1 cellular context compared by ENCODE assay signal in the genomic region with DNA sequence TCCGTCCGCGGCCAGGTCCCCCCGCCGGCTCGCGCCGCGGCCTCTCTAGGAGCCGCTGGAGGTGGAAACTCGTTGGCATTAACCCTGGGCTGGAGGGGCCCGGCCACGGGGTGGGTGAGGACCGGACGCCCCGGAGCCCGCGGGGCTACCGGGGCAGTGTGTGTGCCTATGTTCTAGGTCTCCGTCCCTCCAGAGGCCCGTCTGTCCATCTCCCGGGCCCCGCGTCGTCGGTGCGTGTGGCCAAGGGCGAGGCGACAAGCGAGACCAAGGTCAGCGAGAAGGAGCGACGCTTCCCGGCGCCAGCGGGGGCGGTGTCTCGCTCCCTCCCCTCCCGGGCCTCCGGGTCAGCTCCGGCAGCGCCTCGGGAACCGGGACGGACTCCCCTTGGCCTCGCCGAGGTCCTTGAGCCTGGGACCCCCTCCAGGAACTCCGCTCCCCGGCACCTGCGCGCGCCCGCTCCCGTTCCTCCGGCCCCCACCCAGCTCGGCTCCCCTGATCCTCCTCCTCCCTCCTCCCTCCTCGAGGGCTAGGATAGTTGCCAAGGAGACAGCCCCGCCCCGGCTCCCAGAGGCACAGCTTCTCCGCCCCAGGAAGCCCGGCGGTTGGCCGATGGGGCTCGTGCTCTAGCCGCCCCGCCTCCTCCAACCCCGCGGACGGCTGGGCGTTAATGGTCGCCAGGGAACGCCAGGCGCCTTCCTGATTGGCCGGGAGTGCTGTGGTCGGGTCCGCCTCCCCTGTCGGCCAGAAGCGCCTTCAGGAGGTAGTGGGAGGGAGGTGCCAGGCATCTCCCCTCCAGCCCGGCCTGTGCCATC.
A peak's percentile ranks its signal among the peaks of the same experiment; 100 is the strongest.
TF ChIP-seq lines count a peak whose summit lies in the region.

No MANE protein-coding gene starts in this region.

TF ChIP-seq in HepG2, 621 proteins besides CTCF, POLR2A, EP300 and RAD21 (continued from another document and continues in another):
- TF ChIP-seq AKNA (CRISPR knock-in tag; IDR thresholded peaks at IDR 0.05; ENCODE audit: borderline replicate concordance) (0 out of 2 replicates have a peak, but pooled peaks have one; percentile 54), ARNT (IDR thresholded peaks at IDR 0.05) (no peak), NR2F2 (IDR thresholded peaks at IDR 0.05; ENCODE audit: borderline replicate concordance, low read depth) (peak; percentile 29; the same call in 1 of the 2 replicates), ZNF292 (CRISPR knock-in tag; IDR thresholded peaks at IDR 0.05; ENCODE audit: borderline replicate concordance, low read depth) (peak; percentile 70; the same call in 1 of the 2 replicates), FOXP4 (CRISPR knock-in tag; IDR thresholded peaks at IDR 0.05) (peak; percentile 36; the same call in 1 of the 2 replicates), ZNF691 (CRISPR knock-in tag; IDR thresholded peaks at IDR 0.05; ENCODE audit: borderline replicate concordance, low read depth) (peak; percentile 15; the same call in 1 of the 2 replicates), ZBTB20 (CRISPR knock-in tag; IDR thresholded peaks at IDR 0.05; ENCODE audit: borderline replicate concordance, low read depth) (peak; percentile 52; the same call in 1 of the 2 replicates), PHF8 (CRISPR knock-in tag; IDR thresholded peaks at IDR 0.05) (peak; percentile 66; the same call in 1 of the 2 replicates), ZBTB7B (CRISPR knock-in tag; IDR thresholded peaks at IDR 0.05) (peak; percentile 50; the same call in 1 of the 2 replicates), TBX2 (CRISPR knock-in tag; IDR thresholded peaks at IDR 0.05; ENCODE audit: borderline replicate concordance) (peak; percentile 48; the same call in 1 of the 2 replicates), HNF1A (IDR thresholded peaks at IDR 0.05; ENCODE audit: low read depth) (no peak; the same call in 1 of the 2 replicates), HNF1A (CRISPR knock-in tag; IDR thresholded peaks at IDR 0.05; ENCODE audit: borderline replicate concordance) (0 out of 2 replicates have a peak, but pooled peaks have one; percentile 21), ZNF207 (IDR thresholded peaks at IDR 0.05; ENCODE audit: borderline replicate concordance) (no peak), ZNF33B (CRISPR knock-in tag; IDR thresholded peaks at IDR 0.05) (no peak; the same call in 1 of the 2 replicates), ZNF772 (CRISPR knock-in tag; IDR thresholded peaks at IDR 0.05) (peak; percentile 80; the same call in 1 of the 2 replicates), SOX6 (IDR thresholded peaks at IDR 0.05) (no peak), SOX6 (CRISPR knock-in tag; IDR thresholded peaks at IDR 0.05) (peak; percentile 65), SKI (IDR thresholded peaks at IDR 0.05; ENCODE audit: partially characterized antibody) (peak; percentile 83), IRF9 (CRISPR knock-in tag; IDR thresholded peaks at IDR 0.05; ENCODE audit: borderline replicate concordance) (peak; percentile 58; the same call in 1 of the 2 replicates), ZNF281 (CRISPR knock-in tag; IDR thresholded peaks at IDR 0.05; ENCODE audit: borderline replicate concordance) (peak; percentile 40), ZNF777 (CRISPR knock-in tag; IDR thresholded peaks at IDR 0.05) (peak; percentile 64), GATA4 (IDR thresholded peaks at IDR 0.05; ENCODE audit: borderline replicate concordance, low read depth) (0 out of 2 replicates have a peak, but pooled peaks have one; percentile 12), PAWR (CRISPR knock-in tag; IDR thresholded peaks at IDR 0.05; ENCODE audit: borderline replicate concordance) (no peak), CBFB (CRISPR knock-in tag; IDR thresholded peaks at IDR 0.05) (peak; percentile 48; the same call in 1 of the 2 replicates), FOXA3 (CRISPR knock-in tag; IDR thresholded peaks at IDR 0.05) (0 out of 2 replicates have a peak, but pooled peaks have one; percentile 6), HNRNPK (IDR thresholded peaks at IDR 0.05; ENCODE audit: low read depth, low read length, poor library complexity, severe bottlenecking) (peak; percentile 91), HNF4A (CRISPR knock-in tag; IDR thresholded peaks at IDR 0.05) (peak; percentile 18)
- TF ChIP-seq, protein P1, sequence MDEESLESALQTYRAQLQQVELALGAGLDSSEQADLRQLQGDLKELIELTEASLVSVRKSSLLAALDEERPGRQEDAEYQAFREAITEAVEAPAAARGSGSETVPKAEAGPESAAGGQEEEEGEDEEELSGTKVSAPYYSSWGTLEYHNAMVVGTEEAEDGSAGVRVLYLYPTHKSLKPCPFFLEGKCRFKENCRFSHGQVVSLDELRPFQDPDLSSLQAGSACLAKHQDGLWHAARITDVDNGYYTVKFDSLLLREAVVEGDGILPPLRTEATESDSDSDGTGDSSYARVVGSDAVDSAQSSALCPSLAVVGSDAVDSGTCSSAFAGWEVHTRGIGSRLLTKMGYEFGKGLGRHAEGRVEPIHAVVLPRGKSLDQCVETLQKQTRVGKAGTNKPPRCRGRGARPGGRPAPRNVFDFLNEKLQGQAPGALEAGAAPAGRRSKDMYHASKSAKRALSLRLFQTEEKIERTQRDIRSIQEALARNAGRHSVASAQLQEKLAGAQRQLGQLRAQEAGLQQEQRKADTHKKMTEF (CRISPR knock-in tag; IDR thresholded peaks at IDR 0.05), result peak; percentile 73
- TF ChIP-seq, protein P2, sequence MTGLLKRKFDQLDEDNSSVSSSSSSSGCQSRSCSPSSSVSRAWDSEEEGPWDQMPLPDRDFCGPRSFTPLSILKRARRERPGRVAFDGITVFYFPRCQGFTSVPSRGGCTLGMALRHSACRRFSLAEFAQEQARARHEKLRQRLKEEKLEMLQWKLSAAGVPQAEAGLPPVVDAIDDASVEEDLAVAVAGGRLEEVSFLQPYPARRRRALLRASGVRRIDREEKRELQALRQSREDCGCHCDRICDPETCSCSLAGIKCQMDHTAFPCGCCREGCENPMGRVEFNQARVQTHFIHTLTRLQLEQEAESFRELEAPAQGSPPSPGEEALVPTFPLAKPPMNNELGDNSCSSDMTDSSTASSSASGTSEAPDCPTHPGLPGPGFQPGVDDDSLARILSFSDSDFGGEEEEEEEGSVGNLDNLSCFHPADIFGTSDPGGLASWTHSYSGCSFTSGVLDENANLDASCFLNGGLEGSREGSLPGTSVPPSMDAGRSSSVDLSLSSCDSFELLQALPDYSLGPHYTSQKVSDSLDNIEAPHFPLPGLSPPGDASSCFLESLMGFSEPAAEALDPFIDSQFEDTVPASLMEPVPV (CRISPR knock-in tag; IDR thresholded peaks at IDR 0.05), result peak; percentile 81; the same call in 1 of the 2 replicates
- TF ChIP-seq, protein P3, sequence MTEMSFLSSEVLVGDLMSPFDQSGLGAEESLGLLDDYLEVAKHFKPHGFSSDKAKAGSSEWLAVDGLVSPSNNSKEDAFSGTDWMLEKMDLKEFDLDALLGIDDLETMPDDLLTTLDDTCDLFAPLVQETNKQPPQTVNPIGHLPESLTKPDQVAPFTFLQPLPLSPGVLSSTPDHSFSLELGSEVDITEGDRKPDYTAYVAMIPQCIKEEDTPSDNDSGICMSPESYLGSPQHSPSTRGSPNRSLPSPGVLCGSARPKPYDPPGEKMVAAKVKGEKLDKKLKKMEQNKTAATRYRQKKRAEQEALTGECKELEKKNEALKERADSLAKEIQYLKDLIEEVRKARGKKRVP (CRISPR knock-in tag; IDR thresholded peaks at IDR 0.05), result no peak
